ENCODE assay signal across 27 cellular contexts in the genomic region with DNA sequence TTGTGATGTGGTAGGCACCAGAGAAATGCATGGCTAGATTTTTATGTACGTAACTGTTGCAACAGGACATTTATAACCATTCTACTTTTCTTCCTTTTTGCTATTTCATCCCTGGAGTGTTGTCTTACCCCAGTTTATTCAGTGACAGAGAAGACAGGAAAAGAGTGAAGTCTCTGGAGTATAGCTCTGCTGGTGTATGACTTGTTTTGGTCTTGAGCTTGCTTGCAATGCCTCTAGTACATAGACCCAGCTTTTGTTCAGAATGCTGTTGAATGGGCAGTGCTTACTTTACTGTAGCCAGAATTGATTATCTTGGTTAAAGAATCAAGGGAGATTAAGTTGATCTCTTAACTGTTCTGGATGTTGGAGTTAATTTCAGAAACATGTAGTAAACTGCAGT.
DNase-seq lines count a peak whose midpoint lies in the region; ATAC-seq and TF ChIP-seq lines count a peak whose summit lies in the region.
"Had no signal": no experiment of that assay in that cellular context is flagged by ENCODE, and none has a peak within 500 bp of the region (broad histone marks: within the 10 kb centered on the region; RNA-seq: fewer than 3 reads in every experiment).

No MANE protein-coding gene starts in this region.

- no peaks in the 10 kb centered on the region for H3K9me3 Mint-ChIP-seq in nephron
- H3K9me3 Mint-ChIP-seq: activated naive CD4-positive, alpha-beta T cell treated with anti-CD3 and anti-CD28 coated beads, Interleukin-2, amount 50 U/mL, for 24 hours; CD8-positive, alpha-beta memory T cell; central memory CD8-positive, alpha-beta T cell had no signal

- peaks cover 4% of the 10 kb centered on the region for H3K27me3 Mint-ChIP-seq in nephron (ENCODE audit: low read depth)
- H3K27me3 Mint-ChIP-seq: activated naive CD4-positive, alpha-beta T cell treated with anti-CD3 and anti-CD28 coated beads, Interleukin-2, amount 50 U/mL, for 24 hours; CD8-positive, alpha-beta memory T cell; central memory CD8-positive, alpha-beta T cell had no signal

- TF ChIP-seq CTCF in IMR-90 (conservative IDR thresholded peaks at IDR 0.05; ENCODE audit: low read depth, low read length): no peak
- TF ChIP-seq CTCF in WERI-Rb-1 (IDR thresholded peaks at IDR 0.05; ENCODE audit: low read depth, low read length): no peak
- no peak for TF ChIP-seq CTCF in nephron (IDR thresholded peaks at IDR 0.05; ENCODE audit: unreplicated experiment in 3 of 3)
- no peak for TF ChIP-seq CTCF in hepatocyte (IDR thresholded peaks at IDR 0.05; ENCODE audit: poor library complexity)
- no peak for TF ChIP-seq CTCF in lower lobe of right lung (IDR thresholded peaks at IDR 0.05)

- no peak overlapping the region for H3K4ac ChIP-seq in IMR-90 (ENCODE audit: low read depth, low read length)

- TF ChIP-seq POLR2A in IMR-90 (IDR thresholded peaks at IDR 0.05; ENCODE audit: low read depth, low read length): no peak

- peaks cover 36% of the 10 kb centered on the region for H3K4me1 Mint-ChIP-seq in nephron

- no peak overlapping the region for H4K5ac ChIP-seq in IMR-90 (ENCODE audit: low read depth, low read length)

- 0 out of 2 replicates have a peak overlapping the region, but pooled peaks have one; percentile 52 for H3K14ac ChIP-seq in IMR-90 (replicated peaks; ENCODE audit: low read depth, low read length)

- no peak for ATAC-seq in IMR-90 (ENCODE audit: low read depth)
- ATAC-seq in lower lobe of right lung: no peak
- ATAC-seq in HG02763 (IDR thresholded peaks at IDR 0.05; ENCODE audit: unreplicated experiment): no peak

- no peaks in the 10 kb centered on the region for H3K4me1 ChIP-seq in IMR-90 (ENCODE audit: control insufficient read depth, insufficient read depth, low read length)
- H3K4me1 ChIP-seq in hepatocyte (ENCODE audit: insufficient read depth): no peaks in the 10 kb centered on the region
- no peaks in the 10 kb centered on the region for H3K4me1 ChIP-seq in lower lobe of right lung

- H3K4me2 ChIP-seq in IMR-90 (ENCODE audit: low read depth, low read length) (no peak overlapping the region), hepatocyte (no peak overlapping the region)

- H2AFZ ChIP-seq in IMR-90 (replicated peaks; ENCODE audit: low read length, poor library complexity) (no peak overlapping the region), hepatocyte (no peak overlapping the region)

- no peak overlapping the region for H4K8ac ChIP-seq in IMR-90 (ENCODE audit: low read depth in 2 of 2, low read length in 2 of 2)

- CTCF ChIA-PET in IMR-90 (lab: Yijun Ruan, JAX): no interaction called here

- H3K27me3 ChIP-seq in IMR-90 (ENCODE audit: control insufficient read depth, insufficient read depth, low read length): no peaks in the 10 kb centered on the region
- H3K27me3 ChIP-seq in WERI-Rb-1 (ENCODE audit: insufficient read depth, low read depth, severe bottlenecking): no peaks in the 10 kb centered on the region
- no peaks in the 10 kb centered on the region for H3K27me3 ChIP-seq in hepatocyte
- no peaks in the 10 kb centered on the region for H3K27me3 ChIP-seq in lower lobe of right lung (ENCODE audit: low read depth)
- H3K27me3 ChIP-seq: ascending aorta, stomach, tibial nerve had no signal

- no peaks in the 10 kb centered on the region; the same call in 1 of the 2 replicates for H4K20me1 ChIP-seq in IMR-90 (ENCODE audit: insufficient read depth, low read length)
- H4K20me1 ChIP-seq in hepatocyte (ENCODE audit: insufficient read depth, poor library complexity, severe bottlenecking): no peaks in the 10 kb centered on the region

- peaks cover under 1% of the 10 kb centered on the region for H3K36me3 Mint-ChIP-seq in nephron (ENCODE audit: low read depth)
- H3K36me3 Mint-ChIP-seq: CD8-positive, alpha-beta memory T cell had no signal

- no peak overlapping the region for H3K18ac ChIP-seq in IMR-90 (ENCODE audit: low read depth, low read length)

- H3K9ac ChIP-seq in IMR-90 (ENCODE audit: low read depth, low read length): no peak overlapping the region

- peak overlapping the region in 2 of 3 experiments; percentile 34 to 51 for H3K27ac Mint-ChIP-seq in nephron
- H3K27ac Mint-ChIP-seq: activated naive CD4-positive, alpha-beta T cell treated with anti-CD3 and anti-CD28 coated beads, Interleukin-2, amount 50 U/mL, for 24 hours had no signal

- no TSS peak for BruUV-seq in IMR-90 (replicated peaks; lab: Mats Ljungman, UMichigan)

- TF ChIP-seq RAD21 in IMR-90 (IDR thresholded peaks at IDR 0.05; ENCODE audit: low read length): no peak

- in situ Hi-C loops in IMR-90 (cut with MboI; ENCODE audit: low sequenced_read_pairs): no loop called here

- WGBS in IMR-90 (ENCODE audit: extremely low coverage in 2 of 2, insufficient read length in 1 of 2), 2 experiments: no CpG with 5 or more reads among the region's 1 CpG
- 100% methylated on average over 1 of the region's 1 CpG for WGBS in hepatocyte (ENCODE audit: low lambda C conversion rate, missing lambda C conversion rate)

- H2AK5ac ChIP-seq in IMR-90 (ENCODE audit: low read depth, low read length): no peak overlapping the region

- intact Hi-C loops in IMR-90 (cut with micrococcal nuclease): loop anchor here (5.0 kb wide), 2 partner anchors 41 to 84 kb away; no protein-coding TSS in a partner anchor
- intact Hi-C loops in lower lobe of right lung (cut with DNase I): no loop called here

- H3K79me2 ChIP-seq in hepatocyte: no peaks in the 10 kb centered on the region

- H3K36me3 ChIP-seq in IMR-90 (ENCODE audit: control insufficient read depth, insufficient read depth, low read length): no peaks in the 10 kb centered on the region
- H3K36me3 ChIP-seq in WERI-Rb-1: no peaks in the 10 kb centered on the region
- H3K36me3 ChIP-seq in hepatocyte (replicated peaks; ENCODE audit: insufficient read depth, low read depth): no peaks in the 10 kb centered on the region
- H3K36me3 ChIP-seq in lower lobe of right lung: no peaks in the 10 kb centered on the region
- H3K36me3 ChIP-seq: ascending aorta, stomach, tibial nerve had no signal

- no peak overlapping the region for H2AK9ac ChIP-seq in IMR-90 (replicated peaks; ENCODE audit: low read depth, low read length, poor library complexity)

- peaks cover 30 to 31% of the 10 kb centered on the region in 2 experiments for H3K79me1 ChIP-seq in IMR-90 (ENCODE audit: low read depth in 1 of 2, low read length in 2 of 2)

- H3K9me1 ChIP-seq in IMR-90 (ENCODE audit: insufficient read depth, low read length): peaks cover 2% of the 10 kb centered on the region

- H3K23ac ChIP-seq in IMR-90 (ENCODE audit: low read depth, low read length): no peak overlapping the region

- no peaks in the 10 kb centered on the region for H3K9me2 ChIP-seq in hepatocyte (replicated peaks; ENCODE audit: insufficient read depth)

- no peak overlapping the region for H3K4me3 Mint-ChIP-seq in nephron
- H3K4me3 Mint-ChIP-seq: activated naive CD4-positive, alpha-beta T cell treated with anti-CD3 and anti-CD28 coated beads, Interleukin-2, amount 50 U/mL, for 24 hours; CD8-positive, alpha-beta memory T cell; central memory CD8-positive, alpha-beta T cell had no signal

- no peak overlapping the region for H3K56ac ChIP-seq in IMR-90 (ENCODE audit: extremely low read depth, insufficient read depth, low read length)

- H3K27ac ChIP-seq in IMR-90 (ENCODE audit: insufficient read depth, low read length) (no peak overlapping the region), WERI-Rb-1 (peak overlapping the region; percentile 7), hepatocyte (no peak overlapping the region), lower lobe of right lung (no peak overlapping the region)
- H3K27ac ChIP-seq: ascending aorta had no signal

- H3K4me3 ChIP-seq in IMR-90 (ENCODE audit: insufficient read depth, low read depth, low read length) (no peak overlapping the region), WERI-Rb-1 (ENCODE audit: low read depth, low read length) (no peak overlapping the region), hepatocyte (no peak overlapping the region), lower lobe of right lung (no peak overlapping the region)
- H3K4me3 ChIP-seq: ascending aorta, lung, stomach, tibial nerve had no signal

- no peak overlapping the region for H2BK120ac ChIP-seq in IMR-90 (ENCODE audit: low read depth, low read length)

- H3K9me3 ChIP-seq in IMR-90 (ENCODE audit: control insufficient read depth, insufficient read depth, low read length) (no peaks in the 10 kb centered on the region), WERI-Rb-1 (ENCODE audit: severe bottlenecking) (no peaks in the 10 kb centered on the region), hepatocyte (ENCODE audit: low read depth) (no peaks in the 10 kb centered on the region), lower lobe of right lung (no peaks in the 10 kb centered on the region)
- H3K9me3 ChIP-seq: ascending aorta, stomach, tibial nerve had no signal

- DNase-seq in GF-D8 (lab: John Stamatoyannopoulos, UW): peak; percentile 35
- no peak for DNase-seq in IMR-90
- no peak for DNase-seq in WERI-Rb-1
- no peak for DNase-seq in hepatocyte (ENCODE audit: low spot score)
- no peak for DNase-seq in lower lobe of right lung
- no peak for DNase-seq in HuH-7 (ENCODE audit: low spot score)
- DNase-seq: activated CD4-positive, alpha-beta T cell treated with anti-CD3 and anti-CD28 coated beads, Interleukin-2, amount 50 U/mL, for 1 hour; CD8-positive, alpha-beta memory T cell; foreskin fibroblast; hippocampal formation; MM.1S; NCI-H1694; NCI-H2171 treated with DMSO at 0.1 percent for 48 hours; NCI-H526 treated with DMSO at 0.1 percent for 48 hours; nucleus accumbens; SHP77 treated with DMSO at 0.1 percent for 48 hours; stimulated activated CD4-positive, alpha-beta T cell treated with anti-CD3 and anti-CD28 coated beads, Interleukin-12 subunit alpha, Interleukin-12 subunit beta, amount 100 ng/mL, for 4 hours; stimulated activated CD4-positive, alpha-beta T cell treated with anti-CD3 and anti-CD28 coated beads, Interleukin-4, amount 100 ng/mL, for 4 hours; stomach; T-helper 1 cell had no signal

- dilution Hi-C loops in IMR-90 (cut with HindIII; ENCODE audit: low sequenced_read_pairs, unreplicated experiment): no loop called here

- H2BK20ac ChIP-seq in IMR-90 (ENCODE audit: low read depth, low read length): no peak overlapping the region

- no peak overlapping the region for H4K91ac ChIP-seq in IMR-90 (ENCODE audit: insufficient read depth, low read depth, low read length)

- POLR2A ChIA-PET in IMR-90 (lab: Charles Lee; ENCODE audit: unreplicated experiment): no interaction called here

- no peak overlapping the region for H2BK5ac ChIP-seq in IMR-90 (ENCODE audit: low read depth, low read length, poor library complexity, severe bottlenecking)

- no peak overlapping the region for H2BK15ac ChIP-seq in IMR-90 (ENCODE audit: low read depth, low read length)

TF ChIP-seq in IMR-90, 13 proteins besides CTCF, POLR2A, EP300 and RAD21 (continues in another document):
- TF ChIP-seq MXI1 (IDR thresholded peaks at IDR 0.05; ENCODE audit: borderline replicate concordance, low read depth, low read length) (no peak), CHD1 (IDR thresholded peaks at IDR 0.05; ENCODE audit: low read depth, low read length) (no peak), RCOR1 (IDR thresholded peaks at IDR 0.05; ENCODE audit: insufficient replicate concordance, low read length) (no peak), MAFK (IDR thresholded peaks at IDR 0.05; ENCODE audit: low read depth, low read length) (no peak), NFE2L2 (IDR thresholded peaks at IDR 0.05; ENCODE audit: low read depth, low read length) (no peak)
